27 cellular contexts compared by ENCODE assay signal in the genomic region with DNA sequence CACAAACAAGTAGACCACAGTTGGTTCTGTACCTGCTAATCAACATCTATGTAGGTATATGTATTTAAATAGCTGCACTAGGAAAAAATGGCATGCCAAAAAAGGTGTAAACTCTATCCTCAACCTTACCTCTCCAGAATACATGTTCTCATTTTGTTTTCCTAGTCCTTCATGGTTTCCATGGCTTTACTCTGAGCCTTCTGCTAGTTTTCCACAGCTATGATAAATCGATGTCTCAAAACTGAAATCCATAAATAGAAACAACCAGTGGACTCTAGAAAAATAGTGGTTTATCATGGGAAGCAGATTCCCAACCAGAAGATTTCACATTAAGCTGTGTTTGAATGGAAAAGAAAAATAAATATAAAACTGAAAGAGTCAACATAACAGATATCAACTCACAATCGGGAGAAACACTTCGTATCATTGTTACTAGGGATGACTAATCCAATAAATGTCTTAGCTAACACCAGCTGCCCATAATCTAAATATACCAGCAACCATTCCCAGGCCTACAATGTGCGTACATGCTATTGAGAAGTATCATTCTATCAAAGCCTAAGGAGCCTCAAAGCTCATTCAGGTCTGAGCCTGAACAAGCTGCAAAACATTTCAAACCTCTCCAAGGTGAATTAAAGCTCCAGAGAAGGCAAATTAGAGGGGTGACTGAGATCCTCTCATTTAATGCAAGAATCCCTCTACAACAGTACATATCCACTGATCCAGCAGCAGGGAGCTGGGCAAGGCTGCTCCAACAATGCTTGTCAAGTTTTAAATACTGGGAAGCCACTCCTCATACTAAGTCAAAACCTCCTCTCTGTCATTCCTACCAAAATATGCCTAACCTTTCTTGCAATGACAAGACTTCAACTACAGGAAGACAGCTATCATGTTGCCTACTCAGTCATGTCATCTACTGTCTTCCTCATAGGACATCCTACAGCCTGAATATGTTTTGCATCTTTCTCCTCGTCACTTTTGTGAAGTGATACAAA.
DNase-seq lines count a peak whose midpoint lies in the region; ATAC-seq, FAIRE-seq and TF ChIP-seq lines count a peak whose summit lies in the region.
"Had no signal": no experiment of that assay in that cellular context is flagged by ENCODE, and none has a peak within 500 bp of the region (broad histone marks: within the 10 kb centered on the region; RNA-seq: fewer than 3 reads in every experiment).

No MANE protein-coding gene starts in this region.

- no peaks in the 10 kb centered on the region for H3K27me3 ChIP-seq in body of pancreas
- H3K27me3 ChIP-seq: vagina had no signal

- no peak overlapping the region for H3K27ac Mint-ChIP-seq in T-cell
- H3K27ac Mint-ChIP-seq: activated naive CD4-positive, alpha-beta T cell treated with anti-CD3 and anti-CD28 coated beads, Interleukin-2, amount 10 ng/mL, durations not matched to agents 7 days and 5 days; B cell; endodermal cell had no signal

- no peaks in the 10 kb centered on the region for H3K4me1 Mint-ChIP-seq in T-cell
- H3K4me1 Mint-ChIP-seq: activated naive CD4-positive, alpha-beta T cell treated with anti-CD3 and anti-CD28 coated beads, Interleukin-2, amount 10 ng/mL, durations not matched to agents 7 days and 5 days; B cell; endodermal cell had no signal

- no peak for TF ChIP-seq CTCF in body of pancreas (IDR thresholded peaks at IDR 0.05)

- WGBS in body of pancreas, 2 donors = 45 to 47% methylated on average over 5 of the region's 5 CpGs

- H3K9me3 ChIP-seq in body of pancreas = no peaks in the 10 kb centered on the region
- H3K9me3 ChIP-seq: A549, SK-N-SH, thoracic aorta, vagina had no signal

- no peaks in the 10 kb centered on the region for H3K36me3 Mint-ChIP-seq in T-cell
- H3K36me3 Mint-ChIP-seq: activated naive CD4-positive, alpha-beta T cell treated with anti-CD3 and anti-CD28 coated beads, Interleukin-2, amount 10 ng/mL, durations not matched to agents 7 days and 5 days had no signal

- H3K36me3 ChIP-seq in body of pancreas (replicated peaks in 1 of 2; ENCODE audit: insufficient read depth in 1 of 2, low read depth in 2 of 2) = no peaks in the 10 kb centered on the region
- H3K36me3 ChIP-seq: thoracic aorta, vagina had no signal

- H3K27ac ChIP-seq in body of pancreas = no peak overlapping the region
- H3K27ac ChIP-seq: A549, thoracic aorta, vagina had no signal

- intact Hi-C loops in body of pancreas (cut with DNase I) = no loop called here

- peaks cover 0 to 10% of the 10 kb centered on the region in 2 donors for H3K27me3 Mint-ChIP-seq in T-cell
- H3K27me3 Mint-ChIP-seq: activated naive CD4-positive, alpha-beta T cell treated with anti-CD3 and anti-CD28 coated beads, Interleukin-2, amount 10 ng/mL, durations not matched to agents 7 days and 5 days had no signal

- TF ChIP-seq POLR2A in body of pancreas (IDR thresholded peaks at IDR 0.05) = no peak

- no peak overlapping the region for H3K4me3 Mint-ChIP-seq in T-cell
- H3K4me3 Mint-ChIP-seq: activated naive CD4-positive, alpha-beta T cell treated with anti-CD3 and anti-CD28 coated beads, Interleukin-2, amount 10 ng/mL, durations not matched to agents 7 days and 5 days; B cell; endodermal cell had no signal

- no peak overlapping the region for H3K4me3 ChIP-seq in body of pancreas
- H3K4me3 ChIP-seq: A549, thoracic aorta, vagina had no signal

- CTCF ChIA-PET in T-cell (lab: Charles Lee) = no interaction called here

- POLR2A ChIA-PET in T-cell (lab: Charles Lee) = interaction anchor here (0.6 kb wide), 2 partner anchors 113 to 1985 kb away, joined by 3 to 5 read pairs; no protein-coding TSS in a partner anchor

- no peaks in the 10 kb centered on the region for H3K4me1 ChIP-seq in body of pancreas
- H3K4me1 ChIP-seq: A549 had no signal

- no peaks in the 10 kb centered on the region for H3K9me3 Mint-ChIP-seq in T-cell
- H3K9me3 Mint-ChIP-seq: activated naive CD4-positive, alpha-beta T cell treated with anti-CD3 and anti-CD28 coated beads, Interleukin-2, amount 10 ng/mL, durations not matched to agents 7 days and 5 days; endodermal cell had no signal

- FAIRE-seq in islet of Langerhans (lab: Jason Lieb, UNC) = peak; percentile 99
- FAIRE-seq: A549, GM12892, H54 had no signal

- DNase-seq in NCI-H524 (lab: John Stamatoyannopoulos, UW) (peak; percentile 6 to 45), NCI-H524 treated with DMSO at 0.1 percent for 48 hours (lab: John Stamatoyannopoulos, UW) (no peak), body of pancreas (no peak), superior temporal gyrus (ENCODE audit: extremely low spot score) (peak; percentile 35), T-cell (no peak), DMS114 treated with DMSO at 0.1 percent for 48 hours (lab: John Stamatoyannopoulos, UW; ENCODE audit: unreplicated experiment) (no peak)
- no peak for DNase-seq in activated effector memory CD4-positive, alpha-beta T cell treated with anti-CD3 and anti-CD28 coated beads, Interleukin-2, amount 50 U/mL, for 16 hours
- DNase-seq: activated CD4-positive, alpha-beta T cell treated with anti-CD3 and anti-CD28 coated beads for 48 hours; activated naive CD4-positive, alpha-beta T cell treated with anti-CD3 and anti-CD28 coated beads, Interleukin-2, amount 10 ng/mL, durations not matched to agents 7 days and 5 days; activated T-cell treated with anti-CD3 and anti-CD28 coated beads, Interleukin-2, amount 50 U/mL, for 48 hours; amniotic stem cell; cortex of kidney; endodermal cell; glutamatergic neuron; mammary epithelial cell; NCI-H1092 treated with DMSO at 0.1 percent for 48 hours; SK-N-SH; stimulated activated CD4-positive, alpha-beta T cell treated with anti-CD3 and anti-CD28 coated beads, Interleukin-4, amount 100 ng/mL, for 1 hour; stimulated activated naive CD4-positive, alpha-beta T cell; T-helper 2 cell had no signal

- peak; percentile 54 for ATAC-seq in body of pancreas
- ATAC-seq in T-cell (replicated peaks in 1 of 4) = no peak
- ATAC-seq: A549 had no signal

Comparison
In these comparisons a context has a peak if more than half of its experiments do, and no peak if none do; other contexts are left out.
1. DNase-seq: peak in NCI-H524 (2 of 2) and superior temporal gyrus (single experiment); none in NCI-H524 treated with DMSO at 0.1 percent for 48 hours (single experiment), body of pancreas (0 of 4), T-cell (0 of 34), DMS114 treated with DMSO at 0.1 percent for 48 hours (single experiment) and activated effector memory CD4-positive, alpha-beta T cell treated with anti-CD3 and anti-CD28 coated beads, Interleukin-2, amount 50 U/mL, for 16 hours (single experiment).